8 cellular contexts compared by ENCODE assay signal in the genomic region with DNA sequence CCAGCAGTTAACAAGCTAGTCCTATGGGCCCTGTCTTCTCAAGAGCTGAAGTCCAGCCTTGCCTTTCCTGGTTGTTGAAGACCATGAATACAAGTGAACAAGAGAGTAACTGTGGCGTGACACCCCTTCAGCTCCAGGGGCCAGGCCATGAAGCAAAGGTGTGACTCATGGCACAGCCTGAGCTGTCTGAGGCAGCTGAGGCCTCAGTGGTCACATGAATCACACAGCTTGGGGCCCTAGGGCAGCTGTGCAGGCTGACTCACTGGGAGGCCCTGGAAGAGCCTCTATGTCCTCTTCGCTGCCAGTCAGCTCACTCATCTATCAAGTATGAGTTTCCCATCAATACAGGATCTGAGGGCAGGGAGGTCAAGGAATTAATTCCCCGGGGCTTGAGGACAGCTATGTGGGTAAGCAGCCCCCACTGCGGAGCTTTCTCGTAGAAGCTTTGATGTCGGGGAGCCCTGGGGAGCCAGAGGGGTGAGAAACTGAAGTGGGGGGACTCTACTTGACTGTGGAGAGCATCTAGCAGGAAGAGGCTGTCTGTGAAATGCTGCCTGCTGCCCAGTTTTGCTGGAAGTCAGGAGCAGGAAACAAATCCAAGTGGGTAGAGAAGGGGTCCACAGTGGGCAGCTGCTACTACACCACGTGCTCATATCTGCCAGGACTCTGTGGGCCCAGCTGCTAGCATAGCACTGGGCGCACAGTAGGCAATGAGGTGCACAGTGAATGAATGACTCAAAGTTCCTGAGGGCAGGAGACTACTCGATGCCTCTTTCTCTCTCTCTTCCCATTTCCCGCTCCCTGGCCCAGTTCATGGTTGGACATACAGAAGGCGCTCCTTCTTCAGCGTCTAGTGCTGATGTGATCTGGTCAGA. TPM values are rescaled to one million over a fixed set of nuclear protein-coding genes. Genes with fewer than 3 reads are reported as not detected.
A peak's percentile ranks its signal among the peaks of the same experiment; 100 is the strongest.
DNase-seq lines count a peak whose midpoint lies in the region; ATAC-seq and TF ChIP-seq lines count a peak whose summit lies in the region.

No MANE protein-coding gene starts in this region.

- peaks cover 9% of the 10 kb centered on the region; the same call in 1 of the 2 replicates for H3F3A ChIP-seq in GM23338 (replicated peaks; ENCODE audit: low read depth)

- peaks cover 43% of the 10 kb centered on the region for H3K4me1 Mint-ChIP-seq in activated CD4-positive, alpha-beta T cell treated with anti-CD3 and anti-CD28 coated beads, Interleukin-2, amount 10 ng/mL, durations not matched to agents 24 days and 14 days
- H3K4me1 Mint-ChIP-seq in endothelial cell (ENCODE audit: unreplicated experiment) (peaks cover 7% of the 10 kb centered on the region), GM23338 (peaks cover 20% of the 10 kb centered on the region; the same call in 2 of the 3 replicates)

- no peaks in the 10 kb centered on the region for H3K27me3 Mint-ChIP-seq in activated CD4-positive, alpha-beta T cell treated with anti-CD3 and anti-CD28 coated beads, Interleukin-2, amount 10 ng/mL, durations not matched to agents 24 days and 14 days
- H3K27me3 Mint-ChIP-seq in endothelial cell (ENCODE audit: unreplicated experiment) (peaks cover 14% of the 10 kb centered on the region), GM23338 (ENCODE audit: insufficient read depth, low read depth, poor library complexity) (peaks cover 4% of the 10 kb centered on the region)

- H3K36me3 ChIP-seq in rectal smooth muscle tissue (ENCODE audit: control insufficient read depth, insufficient read depth, low read length) = no peaks in the 10 kb centered on the region
- no peaks in the 10 kb centered on the region for H3K36me3 ChIP-seq in GM23338 (ENCODE audit: insufficient read depth)

- no peak for TF ChIP-seq CTCF in endothelial cell (IDR thresholded peaks at IDR 0.05; ENCODE audit: unreplicated experiment)
- no peak for TF ChIP-seq CTCF in GM23338 (conservative IDR thresholded peaks at IDR 0.05; ENCODE audit: low read depth in 2 of 2)

- H3K9ac ChIP-seq in rectal smooth muscle tissue (ENCODE audit: low read length) = no peak overlapping the region

- no peaks in the 10 kb centered on the region for H3K9me2 ChIP-seq in GM23338 (ENCODE audit: insufficient read depth)

- H3K4me3 ChIP-seq in rectal smooth muscle tissue (ENCODE audit: low read length) = no peak overlapping the region
- H3K4me3 ChIP-seq in GM23338 = no peak overlapping the region

- H3K27ac ChIP-seq in rectal smooth muscle tissue (ENCODE audit: low read depth, low read length) (peak overlapping the region; percentile 16), GM23338 (ENCODE audit: low read depth) (no peak overlapping the region)

- H4K20me1 ChIP-seq in GM23338 (replicated peaks; ENCODE audit: insufficient read depth) = no peaks in the 10 kb centered on the region

- H3K9me3 Mint-ChIP-seq in activated CD4-positive, alpha-beta T cell treated with anti-CD3 and anti-CD28 coated beads, Interleukin-2, amount 10 ng/mL, durations not matched to agents 24 days and 14 days = no peaks in the 10 kb centered on the region
- H3K9me3 Mint-ChIP-seq in endothelial cell (ENCODE audit: unreplicated experiment) (no peaks in the 10 kb centered on the region), GM23338 (no peaks in the 10 kb centered on the region)

- ATAC-seq in GM21786 (IDR thresholded peaks at IDR 0.05; ENCODE audit: unreplicated experiment) (no peak), GM23338 (no peak)

- peak; percentile 17 for DNase-seq in activated CD4-positive, alpha-beta T cell treated with anti-CD3 and anti-CD28 coated beads for 1 hour
- no peak for DNase-seq in activated CD4-positive, alpha-beta T cell treated with anti-CD3 and anti-CD28 coated beads, Interleukin-2, amount 50 U/mL, for 1 hour
- peak; percentile 86 for DNase-seq in activated CD4-positive, alpha-beta T cell treated with anti-CD3 and anti-CD28 coated beads, Interleukin-2, amount 10 ng/mL, durations not matched to agents 24 days and 14 days
- DNase-seq in endothelial cell (ENCODE audit: low spot score) = no peak
- no peak for DNase-seq in HuH-7 (ENCODE audit: low spot score)
- no peak for DNase-seq in GM23338 (ENCODE audit: low spot score)

- H3K27me3 ChIP-seq in rectal smooth muscle tissue (ENCODE audit: control insufficient read depth, insufficient read depth, low read length) (no peaks in the 10 kb centered on the region), GM23338 (ENCODE audit: insufficient read depth) (no peaks in the 10 kb centered on the region)

- H3K4me1 ChIP-seq in rectal smooth muscle tissue (ENCODE audit: control insufficient read depth, insufficient read depth, low read length) = peaks cover 23% of the 10 kb centered on the region
- peaks cover 9% of the 10 kb centered on the region for H3K4me1 ChIP-seq in GM23338 (ENCODE audit: insufficient read depth)

- no peak overlapping the region for H2AFZ ChIP-seq in GM23338

- H3K27ac Mint-ChIP-seq in activated CD4-positive, alpha-beta T cell treated with anti-CD3 and anti-CD28 coated beads, Interleukin-2, amount 10 ng/mL, durations not matched to agents 24 days and 14 days = peak overlapping the region; percentile 92
- no peak overlapping the region for H3K27ac Mint-ChIP-seq in endothelial cell (ENCODE audit: unreplicated experiment)
- no peak overlapping the region for H3K27ac Mint-ChIP-seq in GM23338

- H3K4me3 Mint-ChIP-seq in activated CD4-positive, alpha-beta T cell treated with anti-CD3 and anti-CD28 coated beads, Interleukin-2, amount 10 ng/mL, durations not matched to agents 24 days and 14 days = peak overlapping the region; percentile 71
- H3K4me3 Mint-ChIP-seq in endothelial cell (ENCODE audit: unreplicated experiment) (peak overlapping the region; percentile 47), GM23338 (no peak overlapping the region)

- no peak overlapping the region for H3K4me2 ChIP-seq in GM23338

- H3K36me3 Mint-ChIP-seq in activated CD4-positive, alpha-beta T cell treated with anti-CD3 and anti-CD28 coated beads, Interleukin-2, amount 10 ng/mL, durations not matched to agents 24 days and 14 days (ENCODE audit: low read depth) = peaks cover 6% of the 10 kb centered on the region
- H3K36me3 Mint-ChIP-seq in endothelial cell (ENCODE audit: low read depth, unreplicated experiment) (peaks cover 3% of the 10 kb centered on the region), GM23338 (ENCODE audit: low read depth) (peaks cover 7% of the 10 kb centered on the region; the same call in 1 of the 3 replicates)

- intact Hi-C loops in activated CD4-positive, alpha-beta T cell treated with anti-CD3 and anti-CD28 coated beads, Interleukin-2, amount 10 ng/mL, durations not matched to agents 24 days and 14 days (cut with micrococcal nuclease) = loop anchor here (1.0 to 10.0 kb wide), 3 partner anchors 21 to 309 kb away; a partner anchor contains a TSS

- no peaks in the 10 kb centered on the region for H3K79me2 ChIP-seq in GM23338 (replicated peaks; ENCODE audit: insufficient read depth)

RNA-seq across cellular contexts. Expression of a gene that starts 13.7 kb away (rescaled TPM):
- total RNA-seq in activated CD4-positive, alpha-beta T cell treated with anti-CD3 and anti-CD28 coated beads, Interleukin-2, amount 10 ng/mL, durations not matched to agents 24 days and 14 days = not detected in 2 replicates
- not detected for total RNA-seq in endothelial cell (ENCODE audit: unreplicated experiment)
- 0.10 TPM in 1 of 2 replicates, not detected in the other for total RNA-seq in GM23338 (2014; rRNA removed; shearing (Covaris generic))
- polyA plus RNA-seq in GM23338 (2016; fragmentation: Nextera tagmentation; extraction: Ambion mirVana) = not detected in 2 replicates

RNA-seq across cellular contexts. Expression of a gene that starts 21.3 kb away (rescaled TPM):
- 211 and 216 TPM in 2 replicates for total RNA-seq in activated CD4-positive, alpha-beta T cell treated with anti-CD3 and anti-CD28 coated beads, Interleukin-2, amount 10 ng/mL, durations not matched to agents 24 days and 14 days
- 120 TPM for total RNA-seq in endothelial cell (ENCODE audit: unreplicated experiment)
- total RNA-seq in GM23338 (2014; rRNA removed; shearing (Covaris generic)) = 149 and 152 TPM in 2 replicates
- polyA plus RNA-seq in GM23338 (2016; fragmentation: Nextera tagmentation; extraction: Ambion mirVana) = 215 and 220 TPM in 2 replicates

RNA-seq across cellular contexts. Expression of a gene that starts 28.0 kb away (rescaled TPM):
- 26.2 and 27.3 TPM in 2 replicates for total RNA-seq in activated CD4-positive, alpha-beta T cell treated with anti-CD3 and anti-CD28 coated beads, Interleukin-2, amount 10 ng/mL, durations not matched to agents 24 days and 14 days
- 80.7 TPM for total RNA-seq in endothelial cell (ENCODE audit: unreplicated experiment)
- 10.5 and 14.6 TPM in 2 replicates for total RNA-seq in GM23338 (2014; rRNA removed; shearing (Covaris generic))
- 25.4 and 31.6 TPM in 2 replicates for polyA plus RNA-seq in GM23338 (2016; fragmentation: Nextera tagmentation; extraction: Ambion mirVana)

Comparison
In these comparisons a context has a peak if more than half of its experiments do, and no peak if none do; other contexts are left out.
1. DNase-seq: peak in activated CD4-positive, alpha-beta T cell treated with anti-CD3 and anti-CD28 coated beads for 1 hour (single experiment) and activated CD4-positive, alpha-beta T cell treated with anti-CD3 and anti-CD28 coated beads, Interleukin-2, amount 10 ng/mL, durations not matched to agents 24 days and 14 days (single experiment); none in activated CD4-positive, alpha-beta T cell treated with anti-CD3 and anti-CD28 coated beads, Interleukin-2, amount 50 U/mL, for 1 hour (single experiment), endothelial cell (single experiment), HuH-7 (single experiment) and GM23338 (single experiment).